Comparison of ENCODE assay signal across 8 cellular contexts in genomic region chr5:111223790-111224560, GRCh38. TPM values are rescaled to one million over a fixed set of nuclear protein-coding genes. Genes with fewer than 3 reads are reported as not detected.
A peak's percentile ranks its signal among the peaks of the same experiment; 100 is the strongest.
DNase-seq lines count a peak whose midpoint lies in the region; ATAC-seq and TF ChIP-seq lines count a peak whose summit lies in the region.

Gene CAMK4, plus strand, starts transcription at chr5:111224384. Its CDS starts 100 bp downstream, at chr5:111224484.

- peak; percentile 35 for TF ChIP-seq CTCF in GM06990 (IDR thresholded peaks at IDR 0.05; ENCODE audit: insufficient read depth, low read length, poor library complexity, severe bottlenecking)

- no peaks in the 10 kb centered on the region for H3K4me1 ChIP-seq in right cardiac atrium (ENCODE audit: control insufficient read depth, insufficient read depth, low read length)

- no peak within 1 kb of the TSS for H3K27ac ChIP-seq in right cardiac atrium (ENCODE audit: low read length)

- H3K27me3 ChIP-seq in GM06990 (replicated peaks; ENCODE audit: control insufficient read depth, insufficient read depth, low read length) (no peaks in the 10 kb centered on the region), right cardiac atrium (ENCODE audit: control insufficient read depth, insufficient read depth) (no peaks in the 10 kb centered on the region)

- H3K36me3 ChIP-seq in GM06990 (ENCODE audit: control insufficient read depth, insufficient read depth, low read length): no peaks in the 10 kb centered on the region; the same call in 1 of the 2 replicates

- ATAC-seq in right cardiac atrium: peak; percentile 91 to 95

- under 1% methylated on average over 87 of the region's 88 CpGs for WGBS in right cardiac atrium

- peak within 1 kb of the TSS; percentile 91 for H3K4me3 ChIP-seq in GM06990 (replicated peaks; ENCODE audit: low read depth, low read length)
- peak within 1 kb of the TSS; percentile 33 for H3K4me3 ChIP-seq in right cardiac atrium (ENCODE audit: low read length)

- intact Hi-C loops in right cardiac atrium (cut with DNase I): no loop called here

- H3K9me3 ChIP-seq in right cardiac atrium (ENCODE audit: control insufficient read depth, low read length): no peaks in the 10 kb centered on the region

- peak; percentile 91 for DNase-seq in GM06990 (ENCODE audit: extremely low read depth, insufficient read length)
- DNase-seq in GOT3 (lab: John Stamatoyannopoulos, UW): peak; percentile 41
- DNase-seq in LoVo (ENCODE audit: low spot score): peak; percentile 40
- peak; percentile 80 for DNase-seq in T follicular helper cell (ENCODE audit: low read depth)
- peak; percentile 36 for DNase-seq in amniotic stem cell (lab: John Stamatoyannopoulos, UW)
- peak; percentile 54 to 85 (median 83) for DNase-seq in right cardiac atrium
- DNase-seq in retina: peak; percentile 93
- DNase-seq in inferior parietal cortex (ENCODE audit: extremely low spot score): no peak

RNA-seq across cellular contexts. Expression of gene CAMK4, which starts in this region (rescaled TPM):
- under 1 TPM in 3 of 4 donors, not detected in 1; 0.56 to 0.66 (median 0.65) TPM for total RNA-seq in right cardiac atrium
- polyA plus RNA-seq in right cardiac atrium: 0.25 TPM

Comparison
In these comparisons a context has a peak if more than half of its experiments do, and no peak if none do; other contexts are left out.
1. Peak in DNase-seq, ATAC-seq and H3K4me3 ChIP-seq in right cardiac atrium; RNA of the gene not detected or under 1 TPM.